17 cellular contexts compared by ENCODE assay signal in the genomic region with DNA sequence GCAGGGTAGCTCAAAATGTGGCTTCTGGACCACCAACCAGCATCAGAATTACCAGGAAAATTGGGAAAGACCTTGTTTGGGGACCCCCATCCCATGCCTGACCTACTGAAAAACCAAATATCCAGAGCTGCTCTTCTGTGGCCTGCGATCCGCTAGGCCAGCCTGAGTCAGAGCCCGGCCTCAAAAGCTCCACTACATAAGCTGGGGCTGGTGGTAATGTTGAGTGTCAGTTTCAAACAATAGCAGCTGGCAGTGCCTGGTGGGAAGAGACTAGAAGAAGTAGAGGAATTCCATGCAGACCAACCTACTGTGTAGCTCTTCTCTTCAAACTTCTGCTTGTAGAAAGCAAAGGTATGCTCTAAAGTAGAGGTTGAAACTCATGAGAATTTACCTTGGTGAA. TPM values are rescaled to one million over a fixed set of nuclear protein-coding genes. Genes with fewer than 3 reads are reported as not detected.
DNase-seq lines count a peak whose midpoint lies in the region; ATAC-seq, FAIRE-seq and TF ChIP-seq lines count a peak whose summit lies in the region.
"Had no signal": no experiment of that assay in that cellular context is flagged by ENCODE, and none has a peak within 500 bp of the region (broad histone marks: within the 10 kb centered on the region; RNA-seq: fewer than 3 reads in every experiment).

No MANE protein-coding gene starts in this region.

- intact Hi-C loops in stomach (cut with DNase I; ENCODE audit: low total_unique reads) (no loop called here), OCI-LY7 (cut with micrococcal nuclease; ENCODE audit: unreplicated experiment) (no loop called here)
- intact Hi-C loops in naive thymus-derived CD4-positive, alpha-beta T cell (cut with micrococcal nuclease) = loop anchor here in 1 of 2 donors (5.0 kb wide), 1 partner anchor 571 kb away; no protein-coding TSS in a partner anchor
- intact Hi-C loops in activated T-helper 2 cell treated with anti-CD3 and anti-CD28 coated beads, Interferon-gamma antibody, Interleukin-2, Interleukin-4, amounts not matched to agents 10 μg/mL and 5 μg/mL and 100 μg/mL, durations not matched to agents 14 hours and 24 hours and 36 hours (cut with micrococcal nuclease) = loop anchor here (10.0 kb wide), 1 partner anchor 573 kb away; no protein-coding TSS in a partner anchor

- H3K27ac ChIP-seq in HUES64 (ENCODE audit: low read depth, low read length) (no peak overlapping the region), astrocyte (ENCODE audit: low read depth, low read length) (no peak overlapping the region), stomach (peak overlapping the region in 3 of 5 donors; percentile 8 to 29 (median 18)), OCI-LY7 (ENCODE audit: low read depth, low read length, poor library complexity, severe bottlenecking) (no peak overlapping the region)
- H3K27ac ChIP-seq in naive thymus-derived CD4-positive, alpha-beta T cell (ENCODE audit: low read depth, low read length) = no peak overlapping the region

- H3K4me3 Mint-ChIP-seq in astrocyte (ENCODE audit: unreplicated experiment) = no peak overlapping the region
- no peak overlapping the region for H3K4me3 Mint-ChIP-seq in naive thymus-derived CD4-positive, alpha-beta T cell
- H3K4me3 Mint-ChIP-seq in activated T-helper 2 cell treated with anti-CD3 and anti-CD28 coated beads, Interferon-gamma antibody, Interleukin-2, Interleukin-4, amounts not matched to agents 10 μg/mL and 5 μg/mL and 100 μg/mL, durations not matched to agents 14 hours and 24 hours and 36 hours (ENCODE audit: low read depth) = no peak overlapping the region
- H3K4me3 Mint-ChIP-seq: activated CD8-positive, alpha-beta memory T cell treated with anti-CD3 and anti-CD28 coated beads, Interleukin-2, amount 10 ng/mL, durations not matched to agents 7 days and 5 days; CD4-positive, alpha-beta memory T cell; HFFc6 had no signal

- no peaks in the 10 kb centered on the region for H3K9me2 ChIP-seq in OCI-LY7 (ENCODE audit: insufficient read depth, low read length)

- BruUV-seq in OCI-LY7 (replicated peaks; lab: Mats Ljungman, UMichigan) = no TSS peak

- H3K9me3 Mint-ChIP-seq in astrocyte (ENCODE audit: unreplicated experiment) = no peaks in the 10 kb centered on the region
- H3K9me3 Mint-ChIP-seq in naive thymus-derived CD4-positive, alpha-beta T cell = no peaks in the 10 kb centered on the region
- no peaks in the 10 kb centered on the region for H3K9me3 Mint-ChIP-seq in activated T-helper 2 cell treated with anti-CD3 and anti-CD28 coated beads, Interferon-gamma antibody, Interleukin-2, Interleukin-4, amounts not matched to agents 10 μg/mL and 5 μg/mL and 100 μg/mL, durations not matched to agents 14 hours and 24 hours and 36 hours
- H3K9me3 Mint-ChIP-seq: CD4-positive, alpha-beta memory T cell; HFFc6 had no signal

- H3K79me2 ChIP-seq in astrocyte (ENCODE audit: insufficient read depth, low read length) = no peaks in the 10 kb centered on the region
- H3K79me2 ChIP-seq in OCI-LY7 (ENCODE audit: insufficient read depth, low read depth, low read length) = no peaks in the 10 kb centered on the region

- POLR2A ChIA-PET in OCI-LY7 (lab: Charles Lee) = interaction anchor here (0.6 kb wide), 2 partner anchors 88 to 513 kb away, joined by 3 read pairs; no protein-coding TSS in a partner anchor
- POLR2A ChIA-PET in naive thymus-derived CD4-positive, alpha-beta T cell (lab: Charles Lee) = interaction anchor here (1.2 kb wide), 1 partner anchor 9 kb away, joined by 5 read pairs; no protein-coding TSS in a partner anchor

- H3K4me1 Mint-ChIP-seq in astrocyte (ENCODE audit: low read depth, unreplicated experiment) = peaks cover 6% of the 10 kb centered on the region
- H3K4me1 Mint-ChIP-seq in naive thymus-derived CD4-positive, alpha-beta T cell = peaks cover 6 to 18% (median 12%) of the 10 kb centered on the region in 7 donors
- peaks cover 6% of the 10 kb centered on the region for H3K4me1 Mint-ChIP-seq in activated T-helper 2 cell treated with anti-CD3 and anti-CD28 coated beads, Interferon-gamma antibody, Interleukin-2, Interleukin-4, amounts not matched to agents 10 μg/mL and 5 μg/mL and 100 μg/mL, durations not matched to agents 14 hours and 24 hours and 36 hours (ENCODE audit: low read depth)

- H3K27me3 ChIP-seq in HUES64 (ENCODE audit: insufficient read depth, low read length) (no peaks in the 10 kb centered on the region), astrocyte (ENCODE audit: insufficient read depth, low read length) (no peaks in the 10 kb centered on the region), stomach (no peaks in the 10 kb centered on the region)
- H3K27me3 ChIP-seq in naive thymus-derived CD4-positive, alpha-beta T cell (ENCODE audit: control insufficient read depth in 2 of 2, insufficient read depth in 2 of 2, low read length in 2 of 2) = no peaks in the 10 kb centered on the region

- CTCF ChIA-PET in OCI-LY7 (lab: Charles Lee; ENCODE audit: unreplicated experiment) = no interaction called here
- CTCF ChIA-PET in naive thymus-derived CD4-positive, alpha-beta T cell (lab: Charles Lee) = no interaction called here

- H3K4me1 ChIP-seq in HUES64 (ENCODE audit: insufficient read depth, low read length) (peaks cover 10% of the 10 kb centered on the region), astrocyte (ENCODE audit: insufficient read depth, low read length) (no peaks in the 10 kb centered on the region), stomach (peaks cover 0 to 27% (median 20%) of the 10 kb centered on the region in 4 donors), OCI-LY7 (ENCODE audit: insufficient read depth, low read length, poor library complexity, severe bottlenecking) (no peaks in the 10 kb centered on the region)
- H3K4me1 ChIP-seq in naive thymus-derived CD4-positive, alpha-beta T cell (ENCODE audit: control insufficient read depth in 2 of 2, insufficient read depth in 2 of 2, low read length in 2 of 2) = peaks cover 0 to 3% of the 10 kb centered on the region in 2 donors

- TF ChIP-seq EP300 in stomach (IDR thresholded peaks at IDR 0.05) = no peak

- ATAC-seq in naive thymus-derived CD4-positive, alpha-beta T cell = no peak
- ATAC-seq: activated CD8-positive, alpha-beta memory T cell treated with anti-CD3 and anti-CD28 coated beads, Interleukin-2, amount 10 ng/mL, durations not matched to agents 7 days and 5 days; stimulated activated naive CD8-positive, alpha-beta T cell treated with anti-CD3 and anti-CD28 coated beads, Interleukin-15, Interleukin-2, amounts not matched to agents 100 U/mL and 50 U/mL, for 24 hours had no signal

- DNase-seq in astrocyte (ENCODE audit: low read depth) = peak; percentile 23
- peak; percentile 19 for DNase-seq in iris pigment epithelial cell (ENCODE audit: low read depth)
- no peak for DNase-seq in stomach
- DNase-seq in OCI-LY7 (ENCODE audit: low spot score) = no peak
- DNase-seq in naive thymus-derived CD4-positive, alpha-beta T cell = no peak
- DNase-seq in activated T-helper 2 cell treated with anti-CD3 and anti-CD28 coated beads, Interferon-gamma antibody, Interleukin-2, Interleukin-4, amounts not matched to agents 10 μg/mL and 5 μg/mL and 100 μg/mL, durations not matched to agents 14 hours and 24 hours and 36 hours (ENCODE audit: low spot score) = no peak
- DNase-seq: activated CD8-positive, alpha-beta memory T cell treated with anti-CD3 and anti-CD28 coated beads, Interleukin-2, amount 10 ng/mL, durations not matched to agents 7 days and 5 days; amniotic stem cell; CD4-positive, alpha-beta memory T cell; HFFc6; NCI-H1092 treated with DMSO at 0.1 percent for 48 hours; NCI-H748 treated with DMSO at 0.1 percent for 48 hours; retina; stimulated activated CD4-positive, alpha-beta T cell treated with anti-CD3 and anti-CD28 coated beads, Interleukin-4, amount 100 ng/mL, for 4 hours; stimulated activated naive CD8-positive, alpha-beta T cell treated with anti-CD3 and anti-CD28 coated beads, Interleukin-15, Interleukin-2, amounts not matched to agents 100 U/mL and 50 U/mL, for 24 hours had no signal

- peaks cover 9% of the 10 kb centered on the region for H4K20me1 ChIP-seq in astrocyte (ENCODE audit: insufficient read depth, low read length)
- no peaks in the 10 kb centered on the region for H4K20me1 ChIP-seq in OCI-LY7 (ENCODE audit: insufficient read depth, low read length)

- H3K36me3 ChIP-seq in HUES64 (ENCODE audit: insufficient read depth, low read length) (no peaks in the 10 kb centered on the region), astrocyte (ENCODE audit: insufficient read depth, low read length) (no peaks in the 10 kb centered on the region), stomach (peaks cover 4 to 19% (median 16%) of the 10 kb centered on the region in 4 donors), OCI-LY7 (ENCODE audit: insufficient read depth, low read length) (peaks cover 17% of the 10 kb centered on the region)
- H3K36me3 ChIP-seq in naive thymus-derived CD4-positive, alpha-beta T cell (ENCODE audit: control insufficient read depth in 2 of 3, insufficient read depth in 3 of 3, low read length in 3 of 3) = peaks cover 0 to 5% (median 0%) of the 10 kb centered on the region in 3 experiments

- no peak for FAIRE-seq in astrocyte (lab: Jason Lieb, UNC)

- peak overlapping the region; percentile 64 for H3K27ac Mint-ChIP-seq in astrocyte (ENCODE audit: unreplicated experiment)
- H3K27ac Mint-ChIP-seq in naive thymus-derived CD4-positive, alpha-beta T cell = peak overlapping the region in 1 of 9 donors; percentile 32
- H3K27ac Mint-ChIP-seq in activated T-helper 2 cell treated with anti-CD3 and anti-CD28 coated beads, Interferon-gamma antibody, Interleukin-2, Interleukin-4, amounts not matched to agents 10 μg/mL and 5 μg/mL and 100 μg/mL, durations not matched to agents 14 hours and 24 hours and 36 hours = no peak overlapping the region
- H3K27ac Mint-ChIP-seq: activated CD8-positive, alpha-beta memory T cell treated with anti-CD3 and anti-CD28 coated beads, Interleukin-2, amount 10 ng/mL, durations not matched to agents 7 days and 5 days; CD4-positive, alpha-beta memory T cell; HFFc6 had no signal

- H3K4me2 ChIP-seq in astrocyte (ENCODE audit: low read length) (no peak overlapping the region), OCI-LY7 (ENCODE audit: low read length) (no peak overlapping the region)

- H3K9ac ChIP-seq in HUES64 (ENCODE audit: low read depth, low read length) (0 out of 2 replicates have a peak overlapping the region, but pooled peaks have one; percentile 5), astrocyte (ENCODE audit: low read length) (no peak overlapping the region)

- H3K36me3 Mint-ChIP-seq in astrocyte (ENCODE audit: low read depth, unreplicated experiment) = peaks cover 8% of the 10 kb centered on the region
- H3K36me3 Mint-ChIP-seq in naive thymus-derived CD4-positive, alpha-beta T cell = peaks cover 0 to 20% (median 7%) of the 10 kb centered on the region in 5 donors
- peaks cover 10% of the 10 kb centered on the region for H3K36me3 Mint-ChIP-seq in activated T-helper 2 cell treated with anti-CD3 and anti-CD28 coated beads, Interferon-gamma antibody, Interleukin-2, Interleukin-4, amounts not matched to agents 10 μg/mL and 5 μg/mL and 100 μg/mL, durations not matched to agents 14 hours and 24 hours and 36 hours (ENCODE audit: low read depth)

- WGBS in HUES64 = 91% methylated on average over 3 of the region's 3 CpGs
- WGBS in stomach, 5 donors = 85 to 94% (median 92%) methylated on average over 3 of the region's 3 CpGs

- H2AFZ ChIP-seq in astrocyte (ENCODE audit: low read depth, low read length) (no peak overlapping the region), OCI-LY7 (ENCODE audit: low read length) (no peak overlapping the region)

- TF ChIP-seq POLR2A in stomach (IDR thresholded peaks at IDR 0.05) = no peak

- TF ChIP-seq CTCF in astrocyte (IDR thresholded peaks at IDR 0.05; ENCODE audit: insufficient read depth, low read depth, low read length) = no peak
- no peak for TF ChIP-seq CTCF in stomach (IDR thresholded peaks at IDR 0.05)
- no peak for TF ChIP-seq CTCF in OCI-LY7 (conservative IDR thresholded peaks at IDR 0.05; ENCODE audit: low read length)

- H3K9me3 ChIP-seq in HUES64 (ENCODE audit: insufficient read depth, low read depth, low read length) = no peaks in the 10 kb centered on the region
- no peaks in the 10 kb centered on the region for H3K9me3 ChIP-seq in astrocyte (ENCODE audit: insufficient read depth, low read depth, low read length)
- H3K9me3 ChIP-seq in stomach = no peaks in the 10 kb centered on the region
- H3K9me3 ChIP-seq in OCI-LY7 (ENCODE audit: low read length) = no peaks in the 10 kb centered on the region
- H3K9me3 ChIP-seq in naive thymus-derived CD4-positive, alpha-beta T cell (ENCODE audit: control insufficient read depth in 2 of 3, low read length in 3 of 3) = no peaks in the 10 kb centered on the region

- H3K27me3 Mint-ChIP-seq in astrocyte (ENCODE audit: low read depth, unreplicated experiment) = no peaks in the 10 kb centered on the region
- H3K27me3 Mint-ChIP-seq in naive thymus-derived CD4-positive, alpha-beta T cell = no peaks in the 10 kb centered on the region
- no peaks in the 10 kb centered on the region for H3K27me3 Mint-ChIP-seq in activated T-helper 2 cell treated with anti-CD3 and anti-CD28 coated beads, Interferon-gamma antibody, Interleukin-2, Interleukin-4, amounts not matched to agents 10 μg/mL and 5 μg/mL and 100 μg/mL, durations not matched to agents 14 hours and 24 hours and 36 hours (ENCODE audit: low read depth)
- H3K27me3 Mint-ChIP-seq: activated CD8-positive, alpha-beta memory T cell treated with anti-CD3 and anti-CD28 coated beads, Interleukin-2, amount 10 ng/mL, durations not matched to agents 7 days and 5 days; CD4-positive, alpha-beta memory T cell had no signal

- H3K4me3 ChIP-seq in HUES64 (ENCODE audit: low read length) (no peak overlapping the region), astrocyte (ENCODE audit: insufficient read depth, low read depth, low read length) (no peak overlapping the region), stomach (no peak overlapping the region), OCI-LY7 (ENCODE audit: low read depth, low read length, poor library complexity, severe bottlenecking) (no peak overlapping the region)
- H3K4me3 ChIP-seq in naive thymus-derived CD4-positive, alpha-beta T cell (ENCODE audit: low read length) = no peak overlapping the region

RNA-seq across cellular contexts. Expression of a gene that starts 52.0 kb away (rescaled TPM):
- polyA plus RNA-seq in HUES64 (2013, experiment 1 of 2) = 5.5 TPM
- polyA plus RNA-seq in HUES64 (2013, experiment 2 of 2) = 4.2 TPM
- total RNA-seq in astrocyte (0.22 and 0.43 TPM in 2 replicates), stomach (1 to 10 TPM in 1 of 5 donors, under 1 TPM in 1, not detected in 3; 0.18 to 4.1 TPM), OCI-LY7 (2022) (not detected in 2 replicates)
- polyA plus RNA-seq in stomach = 1 to 10 TPM in 1 of 3 donors, not detected in 2; 1.5 TPM
- not detected in 2 replicates for total RNA-seq in OCI-LY7 (2014; rRNA removed; shearing (Covaris generic))
- not detected for total RNA-seq in naive thymus-derived CD4-positive, alpha-beta T cell
- not detected for polyA plus RNA-seq in naive thymus-derived CD4-positive, alpha-beta T cell
- total RNA-seq in activated T-helper 2 cell treated with anti-CD3 and anti-CD28 coated beads, Interferon-gamma antibody, Interleukin-2, Interleukin-4, amounts not matched to agents 10 μg/mL and 5 μg/mL and 100 μg/mL, durations not matched to agents 14 hours and 24 hours and 36 hours = 0.18 and 0.21 TPM in 2 replicates
- total RNA-seq: CD4-positive, alpha-beta memory T cell; HFFc6; mononuclear cell had no signal
- polyA plus RNA-seq: CD4-positive, alpha-beta memory T cell had no signal

Comparison
In these comparisons a context has a peak if more than half of its experiments do, and no peak if none do; other contexts are left out.
1. H3K27ac ChIP-seq: peak in stomach (3 of 5); none in HUES64 (single experiment), astrocyte (single experiment), OCI-LY7 (single experiment) and naive thymus-derived CD4-positive, alpha-beta T cell (single experiment).
2. DNase-seq: peak in astrocyte (single experiment) and iris pigment epithelial cell (single experiment); none in stomach (single experiment), OCI-LY7 (single experiment), naive thymus-derived CD4-positive, alpha-beta T cell (0 of 9) and activated T-helper 2 cell treated with anti-CD3 and anti-CD28 coated beads, Interferon-gamma antibody, Interleukin-2, Interleukin-4, amounts not matched to agents 10 μg/mL and 5 μg/mL and 100 μg/mL, durations not matched to agents 14 hours and 24 hours and 36 hours (single experiment).